ENCODE assay signal across 19 cellular contexts in genomic region chr19:45156231-45156630, GRCh38. TPM values are rescaled to one million over a fixed set of nuclear protein-coding genes. Genes with fewer than 3 reads are reported as not detected.
DNase-seq lines count a peak whose midpoint lies in the region; ATAC-seq and TF ChIP-seq lines count a peak whose summit lies in the region.
"Had no signal": no experiment of that assay in that cellular context is flagged by ENCODE, and none has a peak within 500 bp of the region (broad histone marks: within the 10 kb centered on the region; RNA-seq: fewer than 3 reads in every experiment).

No MANE protein-coding gene starts in this region.

- H3K4me1 ChIP-seq in Panc1 (ENCODE audit: control insufficient read depth, insufficient read depth, low read length) = no peaks in the 10 kb centered on the region
- H3K4me1 ChIP-seq in esophagus squamous epithelium = peaks cover 46 to 83% (median 48%) of the 10 kb centered on the region in 3 donors
- H3K4me1 ChIP-seq in suprapubic skin = peaks cover 70% of the 10 kb centered on the region

- in situ Hi-C loops in Panc1 (cut with HindIII; ENCODE audit: low pct_unique_long_range_greater_than_20kb, low sequenced_read_pairs) = no loop called here

- ATAC-seq in activated naive CD8-positive, alpha-beta T cell treated with anti-CD3 and anti-CD28 coated beads, Interleukin-2, amount 10 ng/mL, durations not matched to agents 7 days and 5 days (ENCODE audit: low read depth) = no peak
- ATAC-seq in activated naive CD8-positive, alpha-beta T cell treated with anti-CD3 and anti-CD28 coated beads, Interleukin-2, amount 50 U/mL, for 24 hours = no peak
- peak; percentile 29; the same call in 1 of the 2 replicates for ATAC-seq in Panc1
- no peak for ATAC-seq in HG03342 (IDR thresholded peaks at IDR 0.05; ENCODE audit: unreplicated experiment)
- ATAC-seq: SK-N-SH treated with all-trans-retinoic acid at 6 μM for 48 hours, T-cell had no signal

- WGBS in esophagus squamous epithelium, 2 donors = 90% methylated on average over 2 of the region's 8 CpGs; no CpG with 5 or more reads in 1 of the 2 donors
- no CpG with 5 or more reads among the region's 8 CpGs for WGBS in suprapubic skin

- POLR2A ChIA-PET in activated naive CD8-positive, alpha-beta T cell treated with anti-CD3 and anti-CD28 coated beads, Interleukin-2, amount 10 ng/mL, durations not matched to agents 7 days and 5 days (lab: Charles Lee) = no interaction called here
- POLR2A ChIA-PET in Panc1 (lab: Charles Lee) = no interaction called here

- H3K27me3 ChIP-seq in Panc1 (ENCODE audit: control insufficient read depth, insufficient read depth, low read length) = no peaks in the 10 kb centered on the region
- peaks cover 0 to 71% (median 3%) of the 10 kb centered on the region in 4 donors for H3K27me3 ChIP-seq in esophagus squamous epithelium
- peaks cover 18% of the 10 kb centered on the region for H3K27me3 ChIP-seq in suprapubic skin

- intact Hi-C loops in Panc1 (cut with micrococcal nuclease; ENCODE audit: unreplicated experiment) = no loop called here
- intact Hi-C loops in esophagus squamous epithelium (cut with DNase I) = no loop called here

- TF ChIP-seq EP300 in suprapubic skin (IDR thresholded peaks at IDR 0.05) = no peak

- TF ChIP-seq CTCF in Panc1 (IDR thresholded peaks at IDR 0.05) (no peak), esophagus squamous epithelium (IDR thresholded peaks at IDR 0.05) (no peak), suprapubic skin (IDR thresholded peaks at IDR 0.05) (no peak)

- H3K4me1 Mint-ChIP-seq in activated naive CD8-positive, alpha-beta T cell treated with anti-CD3 and anti-CD28 coated beads, Interleukin-2, amount 10 ng/mL, durations not matched to agents 7 days and 5 days = peaks cover 12% of the 10 kb centered on the region
- H3K4me1 Mint-ChIP-seq in activated naive CD8-positive, alpha-beta T cell treated with anti-CD3 and anti-CD28 coated beads, Interleukin-2, amount 50 U/mL, for 24 hours = peaks cover 16% of the 10 kb centered on the region

- no peak overlapping the region for H3K4me3 ChIP-seq in Panc1 (ENCODE audit: low read depth in 2 of 2, low read length in 2 of 2)
- H3K4me3 ChIP-seq in esophagus squamous epithelium = no peak overlapping the region
- H3K4me3 ChIP-seq in suprapubic skin = no peak overlapping the region
- H3K4me3 ChIP-seq: HAP-1 had no signal

- H3K27ac ChIP-seq in Panc1 (ENCODE audit: low read length) = no peak overlapping the region
- peak overlapping the region; percentile 3 to 72 (median 62) for H3K27ac ChIP-seq in esophagus squamous epithelium
- peak overlapping the region; percentile 73 for H3K27ac ChIP-seq in suprapubic skin

- CTCF ChIA-PET in Panc1 (lab: Charles Lee) = no interaction called here

- H3K4me3 Mint-ChIP-seq in activated naive CD8-positive, alpha-beta T cell treated with anti-CD3 and anti-CD28 coated beads, Interleukin-2, amount 10 ng/mL, durations not matched to agents 7 days and 5 days = no peak overlapping the region
- no peak overlapping the region for H3K4me3 Mint-ChIP-seq in activated naive CD8-positive, alpha-beta T cell treated with anti-CD3 and anti-CD28 coated beads, Interleukin-2, amount 50 U/mL, for 24 hours
- H3K4me3 Mint-ChIP-seq: CD4-positive, alpha-beta memory T cell; T-cell had no signal

- TF ChIP-seq POLR2A in esophagus squamous epithelium (IDR thresholded peaks at IDR 0.05) = no peak
- TF ChIP-seq POLR2A in suprapubic skin (IDR thresholded peaks at IDR 0.05) = no peak

- DNase-seq in activated naive CD8-positive, alpha-beta T cell treated with anti-CD3 and anti-CD28 coated beads, Interleukin-2, amount 10 ng/mL, durations not matched to agents 7 days and 5 days = peak; percentile 28
- no peak for DNase-seq in activated naive CD8-positive, alpha-beta T cell treated with anti-CD3 and anti-CD28 coated beads, Interleukin-2, amount 50 U/mL, for 24 hours
- DNase-seq in Panc1 (ENCODE audit: low read depth, low spot score) (no peak), esophagus squamous epithelium (lab: John Stamatoyannopoulos, UW) (no peak), suprapubic skin (ENCODE audit: low spot score in 2 of 2) (no peak), SHP77 treated with DMSO at 0.1 percent for 48 hours (lab: John Stamatoyannopoulos, UW) (no peak), NCI-H2029 (lab: John Stamatoyannopoulos, UW) (no peak)
- DNase-seq: 8988T, MM.1S, NCI-H1092, NCI-H1436 treated with DMSO at 0.1 percent for 48 hours, NCI-H2081, NCI-H748 treated with DMSO at 0.1 percent for 48 hours, SIG-M5, T-cell had no signal

- H3K36me3 ChIP-seq in Panc1 (ENCODE audit: control insufficient read depth, insufficient read depth, low read length) (no peaks in the 10 kb centered on the region), esophagus squamous epithelium (no peaks in the 10 kb centered on the region), suprapubic skin (no peaks in the 10 kb centered on the region)
- H3K36me3 ChIP-seq: HAP-1 had no signal

- no peaks in the 10 kb centered on the region for H3K9me3 Mint-ChIP-seq in activated naive CD8-positive, alpha-beta T cell treated with anti-CD3 and anti-CD28 coated beads, Interleukin-2, amount 10 ng/mL, durations not matched to agents 7 days and 5 days
- no peaks in the 10 kb centered on the region for H3K9me3 Mint-ChIP-seq in activated naive CD8-positive, alpha-beta T cell treated with anti-CD3 and anti-CD28 coated beads, Interleukin-2, amount 50 U/mL, for 24 hours
- H3K9me3 Mint-ChIP-seq: CD4-positive, alpha-beta memory T cell; T-cell had no signal

- no peak overlapping the region for H3K27ac Mint-ChIP-seq in activated naive CD8-positive, alpha-beta T cell treated with anti-CD3 and anti-CD28 coated beads, Interleukin-2, amount 10 ng/mL, durations not matched to agents 7 days and 5 days
- H3K27ac Mint-ChIP-seq in activated naive CD8-positive, alpha-beta T cell treated with anti-CD3 and anti-CD28 coated beads, Interleukin-2, amount 50 U/mL, for 24 hours = no peak overlapping the region

- no TSS peak for BruUV-seq in Panc1 (replicated peaks; lab: Mats Ljungman, UMichigan)

- H3K27me3 Mint-ChIP-seq in activated naive CD8-positive, alpha-beta T cell treated with anti-CD3 and anti-CD28 coated beads, Interleukin-2, amount 10 ng/mL, durations not matched to agents 7 days and 5 days = peaks cover 41% of the 10 kb centered on the region
- peaks cover 31% of the 10 kb centered on the region for H3K27me3 Mint-ChIP-seq in activated naive CD8-positive, alpha-beta T cell treated with anti-CD3 and anti-CD28 coated beads, Interleukin-2, amount 50 U/mL, for 24 hours

- H3K36me3 Mint-ChIP-seq in activated naive CD8-positive, alpha-beta T cell treated with anti-CD3 and anti-CD28 coated beads, Interleukin-2, amount 10 ng/mL, durations not matched to agents 7 days and 5 days = peaks cover 5% of the 10 kb centered on the region
- peaks cover 3% of the 10 kb centered on the region for H3K36me3 Mint-ChIP-seq in activated naive CD8-positive, alpha-beta T cell treated with anti-CD3 and anti-CD28 coated beads, Interleukin-2, amount 50 U/mL, for 24 hours (ENCODE audit: low read depth)
- H3K36me3 Mint-ChIP-seq: CD4-positive, alpha-beta memory T cell; T-cell had no signal

- H3K9me3 ChIP-seq in Panc1 (ENCODE audit: control insufficient read depth, insufficient read depth, low read depth, low read length) = no peaks in the 10 kb centered on the region
- H3K9me3 ChIP-seq in esophagus squamous epithelium = no peaks in the 10 kb centered on the region
- H3K9me3 ChIP-seq in suprapubic skin = no peaks in the 10 kb centered on the region
- H3K9me3 ChIP-seq: HAP-1 had no signal

RNA-seq across cellular contexts. Expression of gene NKPD1, which starts 4.6 kb away (rescaled TPM):
- under 1 TPM; 0.31 to 0.47 TPM for total RNA-seq in activated naive CD8-positive, alpha-beta T cell treated with anti-CD3 and anti-CD28 coated beads, Interleukin-2, amount 10 ng/mL, durations not matched to agents 7 days and 5 days
- total RNA-seq in Panc1 (2021; ENCODE audit: unreplicated experiment) = 0.05 TPM
- 0.24 TPM for polyA plus RNA-seq in Panc1 (2012; ENCODE audit: insufficient read length)
- 1 to 10 TPM; 1.1 to 4.2 (median 2.9) TPM for total RNA-seq in esophagus squamous epithelium
- total RNA-seq in suprapubic skin = 10 to 100 TPM; 22.4 to 60.4 (median 51.1) TPM

RNA-seq across cellular contexts. Expression of gene TRAPPC6A, which starts 21.8 kb away (rescaled TPM):
- 10 to 100 TPM; 61.1 to 63.6 TPM for total RNA-seq in activated naive CD8-positive, alpha-beta T cell treated with anti-CD3 and anti-CD28 coated beads, Interleukin-2, amount 10 ng/mL, durations not matched to agents 7 days and 5 days
- total RNA-seq in Panc1 (2021; ENCODE audit: unreplicated experiment) (24.7 TPM), esophagus squamous epithelium (10 to 100 TPM in 3 of 4 donors, 1 to 10 TPM in 1; 5.4 to 27.8 (median 18.0) TPM), suprapubic skin (10 to 100 TPM; 55.9 to 82.3 (median 71.8) TPM)
- 43.2 TPM for polyA plus RNA-seq in Panc1 (2012; ENCODE audit: insufficient read length)

RNA-seq across cellular contexts. Expression of gene BLOC1S3, which starts 22.4 kb away (rescaled TPM):
- 10 to 100 TPM; 21.9 to 22.8 TPM for total RNA-seq in activated naive CD8-positive, alpha-beta T cell treated with anti-CD3 and anti-CD28 coated beads, Interleukin-2, amount 10 ng/mL, durations not matched to agents 7 days and 5 days
- total RNA-seq in Panc1 (2021; ENCODE audit: unreplicated experiment) (21.8 TPM), esophagus squamous epithelium (10 to 100 TPM in 2 of 4 donors, 1 to 10 TPM in 2; 7.9 to 18.4 (median 10.4) TPM), suprapubic skin (10 to 100 TPM; 15.3 to 20.1 (median 15.9) TPM)
- 13.2 TPM for polyA plus RNA-seq in Panc1 (2012; ENCODE audit: insufficient read length)

Comparison
In these comparisons a context has a peak if more than half of its experiments do, and no peak if none do; other contexts are left out.
1. RNA of gene NKPD1, which starts 4.6 kb away (total RNA-seq): 22.4 to 60.4 TPM in suprapubic skin; 1.1 to 4.2 TPM in esophagus squamous epithelium, 0.31 to 0.47 TPM in activated naive CD8-positive, alpha-beta T cell treated with anti-CD3 and anti-CD28 coated beads, Interleukin-2, amount 10 ng/mL, durations not matched to agents 7 days and 5 days and 0.05 TPM in Panc1 (single experiment); every median in the first group is over 4 times any median in the second.